Comparison of ENCODE assay signal across 29 cellular contexts in the genomic region with DNA sequence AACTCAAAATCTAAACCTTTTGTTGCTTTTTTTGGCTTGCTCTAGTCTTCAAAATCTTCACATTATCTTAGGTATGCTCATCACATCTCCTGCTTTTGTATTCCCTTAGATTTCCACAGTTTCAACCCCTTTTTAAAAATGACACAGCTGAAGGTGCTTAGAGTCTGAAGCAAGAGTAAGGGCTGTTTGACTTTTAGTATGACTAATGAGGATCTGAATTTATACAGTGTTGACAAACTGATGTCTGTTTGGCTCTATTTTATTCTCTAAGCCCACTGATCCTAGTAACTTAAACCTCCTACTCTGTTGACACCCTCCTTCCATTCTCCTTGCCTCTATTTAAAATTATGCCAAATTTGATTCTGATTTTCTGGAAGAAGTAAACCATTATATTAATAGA.
"Had no signal": no experiment of that assay in that cellular context is flagged by ENCODE, and none has a peak within 500 bp of the region (broad histone marks: within the 10 kb centered on the region; RNA-seq: fewer than 3 reads in every experiment).

No MANE protein-coding gene starts in this region.

- H3K27me3 ChIP-seq: adrenal gland, body of pancreas, colonic mucosa, ovary, right atrium auricular region, suprapubic skin, tibial artery had no signal

- ATAC-seq: activated CD4-positive, CD25-positive, alpha-beta regulatory T cell treated with anti-CD3 and anti-CD28 coated beads, Interleukin-2, amount 50 U/mL, for 24 hours; body of pancreas; left colon had no signal

- H3K4me1 ChIP-seq: adrenal gland, body of pancreas, colonic mucosa, prostate gland, right atrium auricular region, tibial artery had no signal

- H3K9me3 ChIP-seq: adrenal gland, body of pancreas, colonic mucosa, ovary, prostate gland, right atrium auricular region, suprapubic skin, tibial artery had no signal

- H3K4me3 ChIP-seq: adrenal gland, body of pancreas, cardiac muscle cell, colonic mucosa, ovary, prostate gland, right atrium auricular region, suprapubic skin, tibial artery had no signal

- H3K36me3 ChIP-seq: adrenal gland, cardiac muscle cell, colonic mucosa, ovary, prostate gland, right atrium auricular region, suprapubic skin, tibial artery had no signal

- DNase-seq: activated CD4-positive, alpha-beta T cell treated with anti-CD3 and anti-CD28 coated beads for 48 hours; activated CD4-positive, alpha-beta T cell treated with anti-CD3 and anti-CD28 coated beads, Interleukin-2, amount 50 U/mL, for 48 hours; activated CD8-positive, alpha-beta memory T cell treated with anti-CD3 and anti-CD28 coated beads for 24 hours; activated effector memory CD4-positive, alpha-beta T cell treated with anti-CD3 and anti-CD28 coated beads, Interleukin-2, amount 50 U/mL, for 16 hours; activated naive CD4-positive, alpha-beta T cell treated with anti-CD3 and anti-CD28 coated beads for 36 hours; activated naive CD8-positive, alpha-beta T cell treated with anti-CD3 and anti-CD28 coated beads for 36 hours; adrenal gland; aorta; body of pancreas; cerebellar nuclear complex; colonic mucosa; effector memory CD4-positive, alpha-beta T cell; erythroblast; head of caudate nucleus; hippocampal formation; kidney; left colon; mammary epithelial cell; nephron progenitor cell; ovary; stimulated activated CD4-positive, alpha-beta T cell treated with anti-CD3 and anti-CD28 coated beads, Interleukin-15, amount 100 ng/mL, for 24 hours; stimulated activated CD4-positive, alpha-beta T cell treated with anti-CD3 and anti-CD28 coated beads, Interleukin-2, amount 100 ng/mL, for 24 hours; stimulated activated naive CD4-positive, alpha-beta T cell; tibial artery had no signal

- H3K27ac ChIP-seq: adrenal gland, body of pancreas, cardiac muscle cell, colonic mucosa, ovary, prostate gland, right atrium auricular region, suprapubic skin, tibial artery had no signal

- FAIRE-seq: kidney had no signal
